20 cellular contexts compared by ENCODE assay signal in genomic region chr6:170022827-170023619, GRCh38.
DNase-seq lines count a peak whose midpoint lies in the region; ATAC-seq and TF ChIP-seq lines count a peak whose summit lies in the region.
"Had no signal": no experiment of that assay in that cellular context is flagged by ENCODE, and none has a peak within 500 bp of the region (broad histone marks: within the 10 kb centered on the region; RNA-seq: fewer than 3 reads in every experiment).

No MANE protein-coding gene starts in this region.

- H3K4me3 Mint-ChIP-seq in activated naive CD8-positive, alpha-beta T cell treated with anti-CD3 and anti-CD28 coated beads for 36 hours = peak overlapping the region; percentile 32
- no peak overlapping the region for H3K4me3 Mint-ChIP-seq in activated naive CD8-positive, alpha-beta T cell treated with anti-CD3 and anti-CD28 coated beads, Interleukin-2, amount 50 U/mL, for 24 hours
- H3K4me3 Mint-ChIP-seq: activated T-cell treated with anti-CD3 and anti-CD28 coated beads, Interleukin-2, amount 50 U/mL, for 4 hours had no signal

- peaks cover 18% of the 10 kb centered on the region for H3K27me3 ChIP-seq in left ventricle myocardium inferior (ENCODE audit: low read depth)
- H3K27me3 ChIP-seq in osteoblast (ENCODE audit: insufficient read depth, low read length) = no peaks in the 10 kb centered on the region
- no peaks in the 10 kb centered on the region for H3K27me3 ChIP-seq in effector memory CD4-positive, alpha-beta T cell (replicated peaks; ENCODE audit: control insufficient read depth, insufficient read depth, low read length, poor library complexity, severe bottlenecking)

- H3K36me3 Mint-ChIP-seq in activated naive CD8-positive, alpha-beta T cell treated with anti-CD3 and anti-CD28 coated beads for 36 hours = no peaks in the 10 kb centered on the region
- H3K36me3 Mint-ChIP-seq in activated naive CD8-positive, alpha-beta T cell treated with anti-CD3 and anti-CD28 coated beads, Interleukin-2, amount 50 U/mL, for 24 hours (ENCODE audit: low read depth) = no peaks in the 10 kb centered on the region

- H3K4me1 Mint-ChIP-seq in activated naive CD8-positive, alpha-beta T cell treated with anti-CD3 and anti-CD28 coated beads for 36 hours = no peaks in the 10 kb centered on the region
- no peaks in the 10 kb centered on the region for H3K4me1 Mint-ChIP-seq in activated naive CD8-positive, alpha-beta T cell treated with anti-CD3 and anti-CD28 coated beads, Interleukin-2, amount 50 U/mL, for 24 hours

- H3K27ac Mint-ChIP-seq in activated naive CD8-positive, alpha-beta T cell treated with anti-CD3 and anti-CD28 coated beads for 36 hours = peak overlapping the region; percentile 31
- H3K27ac Mint-ChIP-seq in activated naive CD8-positive, alpha-beta T cell treated with anti-CD3 and anti-CD28 coated beads, Interleukin-2, amount 50 U/mL, for 24 hours = no peak overlapping the region

- no peak overlapping the region for H3K4me2 ChIP-seq in osteoblast (ENCODE audit: insufficient read depth, low read length)
- H3K4me2 ChIP-seq: SK-N-SH had no signal

- no peaks in the 10 kb centered on the region for H3K36me3 ChIP-seq in left ventricle myocardium inferior
- no peaks in the 10 kb centered on the region for H3K36me3 ChIP-seq in osteoblast (ENCODE audit: insufficient read depth, low read length)
- H3K36me3 ChIP-seq in effector memory CD4-positive, alpha-beta T cell (ENCODE audit: control insufficient read depth, insufficient read depth, low read length) = no peaks in the 10 kb centered on the region
- H3K36me3 ChIP-seq: thyroid gland had no signal

- no peak for ATAC-seq in activated naive CD8-positive, alpha-beta T cell treated with anti-CD3 and anti-CD28 coated beads, Interleukin-2, amount 50 U/mL, for 24 hours
- ATAC-seq in HG02870 (IDR thresholded peaks at IDR 0.05; ENCODE audit: unreplicated experiment) = no peak
- ATAC-seq: activated T-cell treated with anti-CD3 and anti-CD28 coated beads, Interleukin-2, amount 50 U/mL, for 4 hours; mucosa of descending colon; PC-3 had no signal

- H3K27me3 Mint-ChIP-seq in activated naive CD8-positive, alpha-beta T cell treated with anti-CD3 and anti-CD28 coated beads for 36 hours = peaks cover 5% of the 10 kb centered on the region
- H3K27me3 Mint-ChIP-seq in activated naive CD8-positive, alpha-beta T cell treated with anti-CD3 and anti-CD28 coated beads, Interleukin-2, amount 50 U/mL, for 24 hours = peaks cover 14% of the 10 kb centered on the region

- H3K9me3 ChIP-seq in left ventricle myocardium inferior (replicated peaks) = no peaks in the 10 kb centered on the region
- H3K9me3 ChIP-seq in osteoblast (ENCODE audit: low read depth, low read length) = no peaks in the 10 kb centered on the region
- no peaks in the 10 kb centered on the region for H3K9me3 ChIP-seq in effector memory CD4-positive, alpha-beta T cell (ENCODE audit: control insufficient read depth, low read length)
- H3K9me3 ChIP-seq: mucosa of descending colon, SK-N-SH, thyroid gland had no signal

- H4K20me1 ChIP-seq in osteoblast (ENCODE audit: insufficient read depth, low read length) = no peaks in the 10 kb centered on the region

- intact Hi-C loops in left ventricle myocardium inferior (cut with micrococcal nuclease) = no loop called here

- H2AFZ ChIP-seq in osteoblast (ENCODE audit: low read length) = no peak overlapping the region

- H3K4me3 ChIP-seq in left ventricle myocardium inferior (peak overlapping the region; percentile 57), osteoblast (ENCODE audit: insufficient read depth, low read length) (no peak overlapping the region)
- no peak overlapping the region for H3K4me3 ChIP-seq in effector memory CD4-positive, alpha-beta T cell (ENCODE audit: insufficient read depth, low read depth, low read length, poor library complexity, severe bottlenecking)
- H3K4me3 ChIP-seq: mucosa of descending colon, thyroid gland had no signal

- no peaks in the 10 kb centered on the region for H3K79me2 ChIP-seq in osteoblast (ENCODE audit: insufficient read depth, low read length)

- peak; percentile 24 for DNase-seq in activated naive CD8-positive, alpha-beta T cell treated with anti-CD3 and anti-CD28 coated beads for 36 hours
- DNase-seq in activated naive CD8-positive, alpha-beta T cell treated with anti-CD3 and anti-CD28 coated beads, Interleukin-2, amount 50 U/mL, for 24 hours = no peak
- DNase-seq in left ventricle myocardium inferior (peak; percentile 46), osteoblast (ENCODE audit: insufficient read length, low spot score, missing footprints) (peak; percentile 60), DMS153 treated with DMSO at 0.1 percent for 48 hours (lab: John Stamatoyannopoulos, UW; ENCODE audit: unreplicated experiment) (no peak), superior temporal gyrus (ENCODE audit: extremely low spot score) (no peak)
- DNase-seq in effector memory CD4-positive, alpha-beta T cell = no peak
- DNase-seq: activated CD4-positive, alpha-beta T cell treated with anti-CD3 and anti-CD28 coated beads, Interleukin-2, amount 50 U/mL, for 1 hour; activated T-cell treated with anti-CD3 and anti-CD28 coated beads, Interleukin-2, amount 50 U/mL, for 4 hours; caudate nucleus; mucosa of descending colon; NCI-H1105 treated with DMSO at 0.1 percent for 48 hours; NCI-H748 treated with DMSO at 0.1 percent for 48 hours; nucleus accumbens; PC-3; SK-N-SH; stimulated activated CD4-positive, alpha-beta T cell treated with anti-CD3 and anti-CD28 coated beads, Interleukin-4, amount 100 ng/mL, for 1 hour; thyroid gland had no signal

- H3K4me1 ChIP-seq in left ventricle myocardium inferior (peaks cover 24% of the 10 kb centered on the region), osteoblast (ENCODE audit: insufficient read depth, low read length) (no peaks in the 10 kb centered on the region)
- H3K4me1 ChIP-seq in effector memory CD4-positive, alpha-beta T cell (ENCODE audit: control insufficient read depth, insufficient read depth, low read length, poor library complexity, severe bottlenecking) = no peaks in the 10 kb centered on the region

- TF ChIP-seq CTCF in left ventricle myocardium inferior (IDR thresholded peaks at IDR 0.05; ENCODE audit: borderline replicate concordance) (no peak), osteoblast (IDR thresholded peaks at IDR 0.05; ENCODE audit: extremely low read depth, low read depth, low read length) (no peak)

- H3K9me3 Mint-ChIP-seq in activated naive CD8-positive, alpha-beta T cell treated with anti-CD3 and anti-CD28 coated beads for 36 hours = no peaks in the 10 kb centered on the region
- no peaks in the 10 kb centered on the region for H3K9me3 Mint-ChIP-seq in activated naive CD8-positive, alpha-beta T cell treated with anti-CD3 and anti-CD28 coated beads, Interleukin-2, amount 50 U/mL, for 24 hours
- H3K9me3 Mint-ChIP-seq: activated T-cell treated with anti-CD3 and anti-CD28 coated beads, Interleukin-2, amount 50 U/mL, for 4 hours had no signal

- H3K27ac ChIP-seq in left ventricle myocardium inferior (replicated peaks) (peak overlapping the region; percentile 89), osteoblast (ENCODE audit: low read depth, low read length) (no peak overlapping the region)
- no peak overlapping the region for H3K27ac ChIP-seq in effector memory CD4-positive, alpha-beta T cell (ENCODE audit: insufficient read depth, low read length, poor library complexity, severe bottlenecking)
- H3K27ac ChIP-seq: C4-2B, thyroid gland had no signal

Comparison
In these comparisons a context has a peak if more than half of its experiments do, and no peak if none do; other contexts are left out.
1. DNase-seq: peak in activated naive CD8-positive, alpha-beta T cell treated with anti-CD3 and anti-CD28 coated beads for 36 hours (single experiment), left ventricle myocardium inferior (single experiment) and osteoblast (single experiment); none in activated naive CD8-positive, alpha-beta T cell treated with anti-CD3 and anti-CD28 coated beads, Interleukin-2, amount 50 U/mL, for 24 hours (single experiment), effector memory CD4-positive, alpha-beta T cell (0 of 3), DMS153 treated with DMSO at 0.1 percent for 48 hours (single experiment) and superior temporal gyrus (single experiment).